In the genomic region with DNA sequence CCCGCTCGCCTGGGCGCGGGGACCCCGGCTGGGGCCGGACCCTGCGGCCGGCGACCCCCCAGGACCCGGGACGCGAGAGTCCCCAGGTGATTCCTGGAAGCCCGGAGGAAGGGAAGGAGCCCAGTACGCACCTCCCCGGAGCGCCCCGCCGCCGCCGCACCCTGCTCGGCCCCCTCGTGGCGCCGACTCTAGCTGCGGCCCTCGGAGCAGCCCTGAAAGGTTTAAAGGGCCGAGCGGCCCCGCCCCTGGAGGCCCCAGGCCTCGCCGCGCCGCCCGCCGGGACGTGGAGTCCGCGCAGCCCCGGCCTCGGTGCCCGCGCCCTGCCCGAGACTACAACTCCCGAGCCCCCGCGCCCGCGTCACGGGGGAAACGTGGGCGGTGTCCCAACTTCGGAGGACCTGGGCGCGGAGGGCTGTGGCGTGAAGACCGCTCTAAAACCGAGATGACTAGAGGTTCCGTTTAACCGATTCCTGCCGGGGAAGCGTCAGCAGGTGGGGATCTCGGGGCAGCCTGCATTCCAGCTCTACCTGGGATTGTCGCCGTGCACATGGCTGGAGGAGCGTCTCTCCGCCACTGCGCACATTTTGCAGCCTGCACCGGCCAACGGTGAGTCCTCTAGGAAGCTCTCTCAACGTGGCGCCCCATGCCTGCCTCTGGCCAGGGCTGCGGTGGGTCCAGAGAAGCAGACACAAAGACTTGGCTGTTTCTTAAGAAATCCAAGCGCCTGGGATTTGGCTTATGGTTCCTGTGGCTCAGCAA, we compare ENCODE assay signal across 8 cellular contexts. TPM values are rescaled to one million over a fixed set of nuclear protein-coding genes. Genes with fewer than 3 reads are reported as not detected.
DNase-seq lines count a peak whose midpoint lies in the region; ATAC-seq and TF ChIP-seq lines count a peak whose summit lies in the region.

A gene with protein sequence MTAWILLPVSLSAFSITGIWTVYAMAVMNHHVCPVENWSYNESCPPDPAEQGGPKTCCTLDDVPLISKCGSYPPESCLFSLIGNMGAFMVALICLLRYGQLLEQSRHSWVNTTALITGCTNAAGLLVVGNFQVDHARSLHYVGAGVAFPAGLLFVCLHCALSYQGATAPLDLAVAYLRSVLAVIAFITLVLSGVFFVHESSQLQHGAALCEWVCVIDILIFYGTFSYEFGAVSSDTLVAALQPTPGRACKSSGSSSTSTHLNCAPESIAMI (minus strand): TSS at position 223 of the 759 bp plus-strand sequence. CDS start 750 bp downstream, outside the sequence.

- H3K27ac Mint-ChIP-seq in HFFc6 (peak within 1 kb of the TSS; percentile 73), type B pancreatic cell (peak within 1 kb of the TSS; percentile 81)

- H3K27me3 Mint-ChIP-seq in HFFc6 (ENCODE audit: insufficient read depth): peaks cover 2% of the 10 kb centered on the region
- no peaks in the 10 kb centered on the region for H3K27me3 Mint-ChIP-seq in type B pancreatic cell

- WGBS in adipose tissue, 3 donors: 1% methylated on average over 50 to 73 of the region's 73 CpGs
- 0 to 1% (median 0%) methylated on average over 43 to 73 of the region's 73 CpGs for WGBS in heart left ventricle, 4 donors

- H3K4me1 Mint-ChIP-seq in HFFc6 (ENCODE audit: low read depth): peaks cover 50% of the 10 kb centered on the region
- peaks cover 25% of the 10 kb centered on the region for H3K4me1 Mint-ChIP-seq in type B pancreatic cell (ENCODE audit: unreplicated experiment)

- H3K4me3 Mint-ChIP-seq in HFFc6: peak within 1 kb of the TSS; percentile 94
- H3K4me3 Mint-ChIP-seq in type B pancreatic cell: peak within 1 kb of the TSS; percentile 90

- no peaks in the 10 kb centered on the region for H3K27me3 ChIP-seq in heart left ventricle

- peak within 1 kb of the TSS; percentile 73 for H3K27ac ChIP-seq in adipose tissue (ENCODE audit: low read depth, low read length)
- H3K27ac ChIP-seq in heart left ventricle: peak within 1 kb of the TSS; percentile 78 to 93 (median 88)

- H3K9me3 ChIP-seq in heart left ventricle: no peaks in the 10 kb centered on the region

- TF ChIP-seq CTCF in GM12865 (IDR thresholded peaks at IDR 0.05; ENCODE audit: insufficient read depth, low read depth, low read length, missing control alignments) (peak; percentile 38), HFFc6 (IDR thresholded peaks at IDR 0.05) (peak; percentile 70), NB4 (IDR thresholded peaks at IDR 0.05; ENCODE audit: low read depth, low read length) (no peak), heart left ventricle (IDR thresholded peaks at IDR 0.05) (peak; percentile 12 to 67 (median 48)), type B pancreatic cell (conservative IDR thresholded peaks at IDR 0.05) (peak; percentile 66)

- H3K9me3 Mint-ChIP-seq in HFFc6 (no peaks in the 10 kb centered on the region), type B pancreatic cell (no peaks in the 10 kb centered on the region)

- TF ChIP-seq POLR2A in NB4 (IDR thresholded peaks at IDR 0.05; ENCODE audit: extremely low read depth, insufficient read length): peak; percentile 33
- TF ChIP-seq POLR2A in heart left ventricle (IDR thresholded peaks at IDR 0.05): peak; percentile 56 to 97

- H3K4me1 ChIP-seq in heart left ventricle: peaks cover 0 to 61% (median 48%) of the 10 kb centered on the region in 12 donors

- peak; percentile 92 for DNase-seq in GM12865 (ENCODE audit: low read depth)
- DNase-seq in HFFc6: peak; percentile 75
- peak; percentile 96 for DNase-seq in NB4 (ENCODE audit: low read depth)
- peak; percentile 92 for DNase-seq in SW480 (ENCODE audit: low spot score)
- peak; percentile 95 to 98 (median 96) for DNase-seq in heart left ventricle
- peak; percentile 85 to 99 (median 94) for DNase-seq in posterior cingulate gyrus
- peak; percentile 93 for DNase-seq in type B pancreatic cell (ENCODE audit: extremely low spot score, unreplicated experiment)

- H3K36me3 Mint-ChIP-seq in HFFc6 (ENCODE audit: low read depth) (0 out of 2 replicates have a peak, but pooled peaks cover 3% of the 10 kb centered on the region), type B pancreatic cell (no peaks in the 10 kb centered on the region)

- peak; percentile 83 to 96 (median 94) for ATAC-seq in heart left ventricle

- peak within 1 kb of the TSS; percentile 75 for H3K4me3 ChIP-seq in GM12865 (ENCODE audit: low read depth, low read length)
- H3K4me3 ChIP-seq in NB4 (ENCODE audit: low read depth, low read length): peak within 1 kb of the TSS; percentile 93
- peak within 1 kb of the TSS; percentile 59 to 87 (median 77) for H3K4me3 ChIP-seq in heart left ventricle

- intact Hi-C loops in heart left ventricle (cut with DNase I) (loop anchor here in 4 of 10 donors (2.0 to 5.0 kb wide), 3 partner anchors 35 to 42 kb away; a partner anchor contains a TSS), posterior cingulate gyrus (cut with DNase I) (no loop called here)

- H3K36me3 ChIP-seq in heart left ventricle: peaks cover 0 to 40% (median 23%) of the 10 kb centered on the region in 9 donors

RNA-seq across cellular contexts. Expression of the gene that starts here (rescaled TPM):
- total RNA-seq in HFFc6 (2021; fragmentation: NEBNext Ultra II Directional; extraction: Animal tissue kit (Norgen Biotek cat#: 25700)): 10 to 100 TPM; 10.3 to 20.4 (median 12.7) TPM
- 10 to 100 TPM; 23.5 to 30.3 (median 28.4) TPM for polyA plus RNA-seq in adipose tissue
- total RNA-seq in heart left ventricle: 10 to 100 TPM in 5 of 9 donors, 1 to 10 TPM in 4; 6.4 to 20.8 (median 11.5) TPM
- 10 to 100 TPM; 10.5 to 14.1 TPM for polyA plus RNA-seq in heart left ventricle
- 16.7 and 19.8 TPM in 2 replicates for total RNA-seq in type B pancreatic cell (ENCODE audit: low replicate concordance)

Comparison
In these comparisons a context has a peak if more than half of its experiments do, and no peak if none do; other contexts are left out.
1. Peak in every context shown above with its lines: DNase-seq, ATAC-seq, H3K4me3 ChIP-seq and H3K27ac ChIP-seq.